ENCODE assay signal across 24 cellular contexts in genomic region chr2:4530231-4530630, GRCh38.
"Had no signal": no experiment of that assay in that cellular context is flagged by ENCODE, and none has a peak within 500 bp of the region (broad histone marks: within the 10 kb centered on the region; RNA-seq: fewer than 3 reads in every experiment).

No MANE protein-coding gene starts in this region.

- H3K27me3 ChIP-seq: esophagus squamous epithelium, gastrocnemius medialis, heart right ventricle, left lung had no signal

- H3K4me3 ChIP-seq: coronary artery, dorsolateral prefrontal cortex, esophagus squamous epithelium, gastrocnemius medialis, heart right ventricle, left lung, lower lobe of right lung had no signal

- ATAC-seq: gastrocnemius medialis; heart right ventricle; left cardiac atrium; left lung; left ventricle myocardium superior; lower lobe of right lung; naive thymus-derived CD4-positive, alpha-beta T cell had no signal

- H3K4me1 ChIP-seq: esophagus squamous epithelium, gastrocnemius medialis, heart right ventricle, left lung, lower lobe of right lung had no signal

- H3K36me3 ChIP-seq: esophagus squamous epithelium, gastrocnemius medialis, heart right ventricle, left lung, lower lobe of right lung had no signal

- DNase-seq: dermis blood vessel endothelial cell; dorsolateral prefrontal cortex; effector CD4-positive, alpha-beta T cell; effector memory CD4-positive, alpha-beta T cell; esophagus squamous epithelium; foreskin fibroblast; foreskin melanocyte; gastrocnemius medialis; glutamatergic neuron; head of caudate nucleus; heart right ventricle; hippocampal formation; left cardiac atrium; left lung; left ventricle myocardium superior; lower lobe of right lung; mesendoderm; midbrain; naive thymus-derived CD4-positive, alpha-beta T cell had no signal

- H3K27ac ChIP-seq: coronary artery, dorsolateral prefrontal cortex, esophagus squamous epithelium, gastrocnemius medialis, heart right ventricle, left lung, lower lobe of right lung had no signal

- H3K9me3 ChIP-seq: gastrocnemius medialis, heart right ventricle, left lung, lower lobe of right lung had no signal

- FAIRE-seq: colon, endothelial cell of umbilical vein, islet of Langerhans, keratinocyte had no signal
